ENCODE assay signal across 28 cellular contexts in genomic region chr18:63888473-63889190, GRCh38. TPM values are rescaled to one million over a fixed set of nuclear protein-coding genes. Genes with fewer than 3 reads are reported as not detected.
DNase-seq lines count a peak whose midpoint lies in the region; ATAC-seq, FAIRE-seq and TF ChIP-seq lines count a peak whose summit lies in the region.
"Had no signal": no experiment of that assay in that cellular context is flagged by ENCODE, and none has a peak within 500 bp of the region (broad histone marks: within the 10 kb centered on the region; RNA-seq: fewer than 3 reads in every experiment).

No MANE protein-coding gene starts in this region.

- no peak for TF ChIP-seq RAD21 in IMR-90 (IDR thresholded peaks at IDR 0.05; ENCODE audit: low read length)

- peaks cover 12% of the 10 kb centered on the region for H3K79me2 ChIP-seq in DND-41 (ENCODE audit: insufficient read depth, low read length)
- H3K79me2 ChIP-seq in mesendoderm (ENCODE audit: control insufficient read depth, insufficient read depth, low read length) = no peaks in the 10 kb centered on the region

- intact Hi-C loops in IMR-90 (cut with micrococcal nuclease) = no loop called here
- intact Hi-C loops in posterior vena cava (cut with DNase I) = no loop called here

- H4K5ac ChIP-seq in IMR-90 (ENCODE audit: low read depth, low read length) (no peak overlapping the region), mesendoderm (ENCODE audit: low read length) (no peak overlapping the region)

- WGBS in IMR-90 (ENCODE audit: extremely low coverage in 2 of 2, insufficient read length in 1 of 2), 2 experiments = no CpG with 5 or more reads among the region's 1 CpG
- no CpG with 5 or more reads among the region's 1 CpG for WGBS in mesendoderm (ENCODE audit: extremely low coverage, insufficient coverage, low lambda C conversion rate)

- H3K18ac ChIP-seq in IMR-90 (ENCODE audit: low read depth, low read length) (no peak overlapping the region), mesendoderm (ENCODE audit: low read length) (no peak overlapping the region)

- CTCF ChIA-PET in IMR-90 (lab: Yijun Ruan, JAX) = no interaction called here

- TF ChIP-seq POLR2A in IMR-90 (IDR thresholded peaks at IDR 0.05; ENCODE audit: low read depth, low read length) = no peak

- H2AK5ac ChIP-seq in IMR-90 (ENCODE audit: low read depth, low read length) (no peak overlapping the region), mesendoderm (ENCODE audit: low read length) (no peak overlapping the region)

- H3K9me3 ChIP-seq in DND-41 (ENCODE audit: insufficient read depth, low read length, severe bottlenecking) (no peaks in the 10 kb centered on the region), IMR-90 (ENCODE audit: control insufficient read depth, insufficient read depth, low read length) (no peaks in the 10 kb centered on the region)
- H3K9me3 ChIP-seq: adrenal gland, prostate gland, thyroid gland had no signal

- H3K4me3 ChIP-seq in DND-41 (ENCODE audit: low read depth in 1 of 2, low read length in 2 of 2) (peak overlapping the region; percentile 8 to 18; a peak in 2 of 4 replicates), IMR-90 (ENCODE audit: insufficient read depth, low read depth, low read length) (no peak overlapping the region), mesendoderm (ENCODE audit: low read length) (no peak overlapping the region)
- H3K4me3 ChIP-seq: adrenal gland, prostate gland, thyroid gland had no signal

- peak; percentile 84 for FAIRE-seq in endometrium (lab: Jason Lieb, UNC)

- no peak for DNase-seq in DND-41
- DNase-seq in IMR-90 = no peak
- DNase-seq in mesendoderm = peak; percentile 5
- no peak for DNase-seq in islet precursor cell
- no peak for DNase-seq in posterior vena cava (ENCODE audit: low spot score)
- no peak for DNase-seq in NCI-H1105 treated with DMSO at 0.1 percent for 48 hours (lab: John Stamatoyannopoulos, UW)
- DNase-seq: activated CD4-positive, alpha-beta T cell treated with anti-CD3 and anti-CD28 coated beads, Interleukin-2, amount 50 U/mL, for 48 hours; activated effector memory CD4-positive, alpha-beta T cell treated with anti-CD3 and anti-CD28 coated beads, Interleukin-2, amount 50 U/mL, for 16 hours; adrenal gland; CD8-positive, alpha-beta memory T cell; cortex of kidney; DMS53; NCI-H1694 treated with DMSO at 0.1 percent for 48 hours; NCI-H226; stimulated activated CD4-positive, alpha-beta T cell treated with anti-CD3 and anti-CD28 coated beads, Interleukin-2, amount 100 ng/mL, for 24 hours; stimulated activated naive CD4-positive, alpha-beta T cell; T-helper 17 cell; thyroid gland had no signal

- H3K4ac ChIP-seq in IMR-90 (ENCODE audit: low read depth, low read length) (no peak overlapping the region), mesendoderm (ENCODE audit: low read depth, low read length) (no peak overlapping the region)

- POLR2A ChIA-PET in IMR-90 (lab: Charles Lee; ENCODE audit: unreplicated experiment) = no interaction called here

- H3K23ac ChIP-seq in IMR-90 (ENCODE audit: low read depth, low read length) (no peak overlapping the region), mesendoderm (ENCODE audit: low read length) (no peak overlapping the region)

- no peak overlapping the region for H4K91ac ChIP-seq in IMR-90 (ENCODE audit: insufficient read depth, low read depth, low read length)

- H3K4me2 ChIP-seq in DND-41 (ENCODE audit: insufficient read depth, low read length) = peak overlapping the region; percentile 37; the same call in 1 of the 2 replicates
- no peak overlapping the region for H3K4me2 ChIP-seq in IMR-90 (ENCODE audit: low read depth, low read length)
- no peak overlapping the region for H3K4me2 ChIP-seq in mesendoderm (ENCODE audit: low read length)

- H3K56ac ChIP-seq in IMR-90 (ENCODE audit: extremely low read depth, insufficient read depth, low read length) (no peak overlapping the region), mesendoderm (ENCODE audit: low read length) (no peak overlapping the region)

- no TSS peak for BruUV-seq in IMR-90 (replicated peaks; lab: Mats Ljungman, UMichigan)

- H3K79me1 ChIP-seq in IMR-90 (ENCODE audit: low read depth in 1 of 2, low read length in 2 of 2) = no peaks in the 10 kb centered on the region
- no peaks in the 10 kb centered on the region for H3K79me1 ChIP-seq in mesendoderm (ENCODE audit: low read length)

- no peak overlapping the region for H2AK9ac ChIP-seq in IMR-90 (replicated peaks; ENCODE audit: low read depth, low read length, poor library complexity)

- TF ChIP-seq CTCF in DND-41 (IDR thresholded peaks at IDR 0.05; ENCODE audit: borderline replicate concordance, extremely low read depth, low read length, poor library complexity, severe bottlenecking) (no peak), IMR-90 (conservative IDR thresholded peaks at IDR 0.05; ENCODE audit: low read depth, low read length) (no peak)

- H3K14ac ChIP-seq in IMR-90 (replicated peaks; ENCODE audit: low read depth, low read length) = no peak overlapping the region

- dilution Hi-C loops in IMR-90 (cut with HindIII; ENCODE audit: low sequenced_read_pairs, unreplicated experiment) = no loop called here

- ATAC-seq in DND-41 (ENCODE audit: insufficient read depth, low read depth) (no peak), IMR-90 (ENCODE audit: low read depth) (no peak), HG03442 (IDR thresholded peaks at IDR 0.05; ENCODE audit: unreplicated experiment) (no peak)
- ATAC-seq: Panc1, T-helper 17 cell, WTC11 had no signal

- H3K36me3 ChIP-seq in DND-41 (ENCODE audit: insufficient read depth, low read length) (no peaks in the 10 kb centered on the region), IMR-90 (ENCODE audit: control insufficient read depth, insufficient read depth, low read length) (no peaks in the 10 kb centered on the region), mesendoderm (ENCODE audit: control insufficient read depth, insufficient read depth, low read length) (no peaks in the 10 kb centered on the region)
- H3K36me3 ChIP-seq: adrenal gland, prostate gland, thyroid gland had no signal

- H3K9ac ChIP-seq in DND-41 (ENCODE audit: low read depth, low read length) (peak overlapping the region; percentile 25), IMR-90 (ENCODE audit: low read depth, low read length) (no peak overlapping the region), mesendoderm (ENCODE audit: low read length) (no peak overlapping the region)

- H4K20me1 ChIP-seq in DND-41 (ENCODE audit: insufficient read depth, low read length) (no peaks in the 10 kb centered on the region), IMR-90 (ENCODE audit: insufficient read depth, low read length) (no peaks in the 10 kb centered on the region)

- no peaks in the 10 kb centered on the region; the same call in 1 of the 2 replicates for H3K9me1 ChIP-seq in IMR-90 (ENCODE audit: insufficient read depth, low read length)

- H4K8ac ChIP-seq in IMR-90 (ENCODE audit: low read depth in 2 of 2, low read length in 2 of 2) (no peak overlapping the region), mesendoderm (ENCODE audit: low read depth, low read length) (no peak overlapping the region)

- in situ Hi-C loops in IMR-90 (cut with MboI; ENCODE audit: low sequenced_read_pairs) = no loop called here

- no peaks in the 10 kb centered on the region for H3K27me3 ChIP-seq in DND-41 (ENCODE audit: insufficient read depth, low read length, poor library complexity)
- no peaks in the 10 kb centered on the region for H3K27me3 ChIP-seq in IMR-90 (ENCODE audit: control insufficient read depth, insufficient read depth, low read length)
- H3K27me3 ChIP-seq in mesendoderm (ENCODE audit: insufficient read depth, low read length, poor library complexity) = no peaks in the 10 kb centered on the region
- H3K27me3 ChIP-seq: thyroid gland had no signal

- H3K27ac ChIP-seq in DND-41 (ENCODE audit: low read length) (peak overlapping the region; percentile 5; the same call in 1 of the 2 replicates), IMR-90 (ENCODE audit: insufficient read depth, low read length) (no peak overlapping the region), mesendoderm (ENCODE audit: low read depth, low read length) (no peak overlapping the region)
- H3K27ac ChIP-seq: adrenal gland, prostate gland, thyroid gland had no signal

- H2BK5ac ChIP-seq in IMR-90 (ENCODE audit: low read depth, low read length, poor library complexity, severe bottlenecking) (no peak overlapping the region), mesendoderm (ENCODE audit: low read length) (no peak overlapping the region)

- H2AFZ ChIP-seq in DND-41 (ENCODE audit: low read depth, low read length) (no peak overlapping the region), IMR-90 (replicated peaks; ENCODE audit: low read length, poor library complexity) (no peak overlapping the region)

- peaks cover 13% of the 10 kb centered on the region; the same call in 1 of the 2 replicates for H3K4me1 ChIP-seq in DND-41 (ENCODE audit: insufficient read depth, low read length)
- no peaks in the 10 kb centered on the region for H3K4me1 ChIP-seq in IMR-90 (ENCODE audit: control insufficient read depth, insufficient read depth, low read length)
- H3K4me1 ChIP-seq in mesendoderm (ENCODE audit: control insufficient read depth, low read depth, low read length) = no peaks in the 10 kb centered on the region
- H3K4me1 ChIP-seq: adrenal gland, prostate gland, thyroid gland had no signal

- H2BK15ac ChIP-seq in IMR-90 (ENCODE audit: low read depth, low read length) (no peak overlapping the region), mesendoderm (replicated peaks; ENCODE audit: low read depth) (no peak overlapping the region)

- no peak overlapping the region for H2BK20ac ChIP-seq in IMR-90 (ENCODE audit: low read depth, low read length)

- H2BK120ac ChIP-seq in IMR-90 (ENCODE audit: low read depth, low read length) = no peak overlapping the region
- no peak overlapping the region for H2BK120ac ChIP-seq in mesendoderm (ENCODE audit: low read depth, low read length)

TF ChIP-seq in IMR-90, 13 proteins besides CTCF, POLR2A, EP300 and RAD21:
- TF ChIP-seq BHLHE40 (IDR thresholded peaks at IDR 0.05; ENCODE audit: low read depth, low read length) = no peak
- TF ChIP-seq MAZ (IDR thresholded peaks at IDR 0.05; ENCODE audit: borderline replicate concordance, low read depth, low read length) = no peak
- TF ChIP-seq CEBPB (IDR thresholded peaks at IDR 0.05; ENCODE audit: low read depth, low read length) = peak; percentile 71

RNA-seq across cellular contexts. Expression of gene SERPINB2, which starts 1.1 kb away (rescaled TPM):
- 34.4 and 43.0 TPM in 2 replicates for total RNA-seq in IMR-90 (2012; rRNA removed)
- polyA plus RNA-seq in IMR-90 (2012; rRNA removed) = 32.1 and 46.4 TPM in 2 replicates
- polyA plus RNA-seq in IMR-90 (2012; cell fraction: cytosol; rRNA removed) = 5.3 and 22.9 TPM in 2 replicates
- 5.4 and 32.1 TPM in 2 replicates for polyA plus RNA-seq in IMR-90 (2012; cell fraction: nucleus; rRNA removed; ENCODE audit: low replicate concordance)
- not detected for polyA plus RNA-seq in mesendoderm (2013, experiment 1 of 2)
- 0.04 TPM for polyA plus RNA-seq in mesendoderm (2013, experiment 2 of 2)
- 1 to 10 TPM in 1 of 2 donors, under 1 TPM in 1; 0.46 to 1.2 TPM for total RNA-seq in posterior vena cava
- total RNA-seq: SK-MEL-5, skeletal muscle tissue, WTC11 had no signal
- polyA plus RNA-seq: CD8-positive, alpha-beta memory T cell; neural cell had no signal

RNA-seq across cellular contexts. Expression of gene SERPINB10, which starts 19.1 kb away (rescaled TPM):
- total RNA-seq in IMR-90 (2012; rRNA removed) (not detected in 2 replicates), posterior vena cava (not detected)
- polyA plus RNA-seq in IMR-90 (2012; rRNA removed) = not detected in 2 replicates
- not detected in 2 replicates for polyA plus RNA-seq in IMR-90 (2012; cell fraction: cytosol; rRNA removed)
- polyA plus RNA-seq in IMR-90 (2012; cell fraction: nucleus; rRNA removed; ENCODE audit: low replicate concordance) = 0.05 TPM in 1 of 2 replicates, not detected in the other
- polyA plus RNA-seq in mesendoderm (2013, experiment 1 of 2) = not detected
- not detected for polyA plus RNA-seq in mesendoderm (2013, experiment 2 of 2)
- total RNA-seq: adrenal gland; CD8-positive, alpha-beta memory T cell; glomerular endothelial cell; mesenteric fat pad; T-helper 17 cell; thyroid gland; WTC11 had no signal
- polyA plus RNA-seq: adrenal gland; CD8-positive, alpha-beta memory T cell; neural cell had no signal

Comparison
In these comparisons a context has a peak if more than half of its experiments do, and no peak if none do; other contexts are left out.
1. H3K4me3 ChIP-seq: peak in DND-41 (2 of 2); none in IMR-90 (single experiment) and mesendoderm (single experiment).
2. RNA of gene SERPINB2, which starts 1.1 kb away (total RNA-seq): 34.4 to 43.0 TPM in IMR-90; 0.46 to 1.2 TPM in posterior vena cava; every median in the first group is over 10 times any median in the second.